In the genomic region with DNA sequence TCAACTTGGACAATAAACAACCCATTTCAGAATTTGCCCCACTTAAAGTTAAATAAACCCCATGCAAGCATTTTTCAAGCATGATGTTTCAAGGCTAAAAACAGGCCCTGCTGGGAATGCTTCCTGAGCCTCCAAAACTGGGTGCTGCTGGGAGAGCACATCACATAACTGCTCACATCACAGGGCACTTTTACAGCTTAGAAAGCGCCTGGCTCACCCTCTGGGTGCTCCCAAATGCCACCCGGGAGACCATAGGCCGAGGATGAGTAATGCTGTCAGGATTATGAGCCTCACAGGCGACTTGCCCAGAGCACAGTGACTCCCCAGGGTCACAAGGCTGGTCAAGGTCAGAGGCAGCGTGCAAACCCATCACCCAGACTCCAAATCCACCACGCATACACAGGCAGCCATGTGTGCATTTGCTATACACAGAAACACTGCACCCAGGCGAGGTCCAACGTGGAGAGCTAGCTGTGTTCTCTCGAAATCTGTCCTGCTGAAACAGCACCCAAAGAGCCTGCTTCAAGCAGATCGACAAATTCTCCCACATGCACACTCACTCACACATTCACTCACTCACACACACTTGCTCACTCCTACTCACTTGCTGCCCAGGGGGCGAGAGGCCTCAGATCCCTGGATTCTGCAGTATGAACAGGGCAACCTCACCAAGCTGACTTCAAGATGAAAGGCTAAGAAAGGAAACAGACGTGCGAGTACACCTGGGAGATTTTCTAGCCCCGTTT, we compare ENCODE assay signal across 12 cellular contexts. TPM values are rescaled to one million over a fixed set of nuclear protein-coding genes. Genes with fewer than 3 reads are reported as not detected.
DNase-seq lines count a peak whose midpoint lies in the region; ATAC-seq and TF ChIP-seq lines count a peak whose summit lies in the region.
"Had no signal": no experiment of that assay in that cellular context is flagged by ENCODE, and none has a peak within 500 bp of the region (broad histone marks: within the 10 kb centered on the region; RNA-seq: fewer than 3 reads in every experiment).

No MANE protein-coding gene starts in this region.

- H3K36me3 Mint-ChIP-seq in WTC11 = peaks cover 3% of the 10 kb centered on the region; the same call in 1 of the 2 replicates
- no peaks in the 10 kb centered on the region for H3K36me3 Mint-ChIP-seq in progenitor cell of endocrine pancreas (ENCODE audit: insufficient read depth)

- H3K27ac Mint-ChIP-seq in WTC11 = peak overlapping the region; percentile 69; the same call in 1 of the 2 replicates
- peak overlapping the region; percentile 5 for H3K27ac Mint-ChIP-seq in progenitor cell of endocrine pancreas

- ATAC-seq in WTC11 = no peak

- TF ChIP-seq CTCF in WTC11 (IDR thresholded peaks at IDR 0.05) (no peak), foreskin fibroblast (IDR thresholded peaks at IDR 0.05; ENCODE audit: low read depth, low read length) (no peak), progenitor cell of endocrine pancreas (IDR thresholded peaks at IDR 0.05; ENCODE audit: unreplicated experiment) (no peak), GM20000 (IDR thresholded peaks at IDR 0.05; ENCODE audit: extremely low read depth, missing control alignments) (no peak)

- no peak overlapping the region for H3K4me3 Mint-ChIP-seq in WTC11
- H3K4me3 Mint-ChIP-seq in progenitor cell of endocrine pancreas (ENCODE audit: low read depth) = no peak overlapping the region

- no peaks in the 10 kb centered on the region for H3K27me3 Mint-ChIP-seq in WTC11 (ENCODE audit: low read depth)
- H3K27me3 Mint-ChIP-seq in progenitor cell of endocrine pancreas = no peaks in the 10 kb centered on the region

- DNase-seq in GM03348 (ENCODE audit: low spot score) (peak; percentile 43), WTC11 (ENCODE audit: low spot score) (no peak), foreskin fibroblast (peak; percentile 29 to 52), progenitor cell of endocrine pancreas (ENCODE audit: low spot score, unreplicated experiment) (no peak), GM20000 (ENCODE audit: low spot score) (no peak), NOMO-1 treated with DMSO at 0.1 percent for 48 hours (lab: John Stamatoyannopoulos, UW; ENCODE audit: unreplicated experiment) (no peak), NCI-H524 treated with DMSO at 0.1 percent for 48 hours (lab: John Stamatoyannopoulos, UW) (no peak)
- DNase-seq in effector CD4-positive, alpha-beta T cell = no peak
- DNase-seq: MM.1S; NK-92 treated with Interleukin-12 subunit alpha and Interleukin-12 subunit beta, amount 100 ng/mL, for 24 hours; psoas muscle had no signal

- peaks cover 75% of the 10 kb centered on the region for H3K4me1 Mint-ChIP-seq in WTC11
- peaks cover 14% of the 10 kb centered on the region for H3K4me1 Mint-ChIP-seq in progenitor cell of endocrine pancreas (ENCODE audit: low read depth)

- POLR2A ChIA-PET in WTC11 (lab: Charles Lee) = no interaction called here

- H3K4me3 ChIP-seq in foreskin fibroblast (ENCODE audit: low read depth in 1 of 2, low read length in 2 of 2) = no peak overlapping the region
- H3K4me3 ChIP-seq: HAP-1, psoas muscle had no signal

- no peaks in the 10 kb centered on the region for H3K9me3 Mint-ChIP-seq in WTC11
- no peaks in the 10 kb centered on the region for H3K9me3 Mint-ChIP-seq in progenitor cell of endocrine pancreas (ENCODE audit: low read depth)

- CTCF ChIA-PET in WTC11 (lab: Charles Lee) = interaction anchor here (0.5 to 1.2 kb wide), 4 partner anchors 15 to 56 kb away, joined by 3 to 5 read pairs (median 4); no protein-coding TSS in a partner anchor

TF ChIP-seq in WTC11, 78 proteins besides CTCF, POLR2A, EP300 and RAD21:
- no peak for TF ChIP-seq PRRX2 (CRISPR knock-in tag; IDR thresholded peaks at IDR 0.05)
- TF ChIP-seq FOXK1 (CRISPR knock-in tag; IDR thresholded peaks at IDR 0.05) = no peak
- TF ChIP-seq, protein P1, sequence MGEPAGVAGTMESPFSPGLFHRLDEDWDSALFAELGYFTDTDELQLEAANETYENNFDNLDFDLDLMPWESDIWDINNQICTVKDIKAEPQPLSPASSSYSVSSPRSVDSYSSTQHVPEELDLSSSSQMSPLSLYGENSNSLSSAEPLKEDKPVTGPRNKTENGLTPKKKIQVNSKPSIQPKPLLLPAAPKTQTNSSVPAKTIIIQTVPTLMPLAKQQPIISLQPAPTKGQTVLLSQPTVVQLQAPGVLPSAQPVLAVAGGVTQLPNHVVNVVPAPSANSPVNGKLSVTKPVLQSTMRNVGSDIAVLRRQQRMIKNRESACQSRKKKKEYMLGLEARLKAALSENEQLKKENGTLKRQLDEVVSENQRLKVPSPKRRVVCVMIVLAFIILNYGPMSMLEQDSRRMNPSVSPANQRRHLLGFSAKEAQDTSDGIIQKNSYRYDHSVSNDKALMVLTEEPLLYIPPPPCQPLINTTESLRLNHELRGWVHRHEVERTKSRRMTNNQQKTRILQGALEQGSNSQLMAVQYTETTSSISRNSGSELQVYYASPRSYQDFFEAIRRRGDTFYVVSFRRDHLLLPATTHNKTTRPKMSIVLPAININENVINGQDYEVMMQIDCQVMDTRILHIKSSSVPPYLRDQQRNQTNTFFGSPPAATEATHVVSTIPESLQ (CRISPR knock-in tag; IDR thresholded peaks at IDR 0.05) = no peak
TF ChIP-seq in WTC11: peak in this region for 0.

RNA-seq across cellular contexts. Expression of gene ITPK1, which starts 58.7 kb away (rescaled TPM):
- 116 to 144 TPM (median 121 TPM) in 3 replicates for total RNA-seq in WTC11 (2021)
- 71.3 and 72.0 TPM in 2 replicates for total RNA-seq in progenitor cell of endocrine pancreas

Comparison
In these comparisons a context has a peak if more than half of its experiments do, and no peak if none do; other contexts are left out.
1. DNase-seq: peak in GM03348 (single experiment) and foreskin fibroblast (2 of 2); none in WTC11 (single experiment), progenitor cell of endocrine pancreas (single experiment), GM20000 (single experiment), NOMO-1 treated with DMSO at 0.1 percent for 48 hours (single experiment), NCI-H524 treated with DMSO at 0.1 percent for 48 hours (single experiment) and effector CD4-positive, alpha-beta T cell (single experiment).